Comparison of ENCODE assay signal across 1 cellular context in genomic region chr2:9142551-9143263, GRCh38.
TF ChIP-seq lines count a peak whose summit lies in the region.

No MANE protein-coding gene starts in this region.

TF ChIP-seq in GM12878, 131 proteins besides CTCF, POLR2A, EP300 and RAD21 (continued from another document and continues in another):
- TF ChIP-seq, protein P1, sequence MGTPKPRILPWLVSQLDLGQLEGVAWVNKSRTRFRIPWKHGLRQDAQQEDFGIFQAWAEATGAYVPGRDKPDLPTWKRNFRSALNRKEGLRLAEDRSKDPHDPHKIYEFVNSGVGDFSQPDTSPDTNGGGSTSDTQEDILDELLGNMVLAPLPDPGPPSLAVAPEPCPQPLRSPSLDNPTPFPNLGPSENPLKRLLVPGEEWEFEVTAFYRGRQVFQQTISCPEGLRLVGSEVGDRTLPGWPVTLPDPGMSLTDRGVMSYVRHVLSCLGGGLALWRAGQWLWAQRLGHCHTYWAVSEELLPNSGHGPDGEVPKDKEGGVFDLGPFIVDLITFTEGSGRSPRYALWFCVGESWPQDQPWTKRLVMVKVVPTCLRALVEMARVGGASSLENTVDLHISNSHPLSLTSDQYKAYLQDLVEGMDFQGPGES (IDR thresholded peaks at IDR 0.05) = no peak
- TF ChIP-seq USF2 (IDR thresholded peaks at IDR 0.05; ENCODE audit: borderline replicate concordance, low read depth, low read length) = no peak
- TF ChIP-seq, protein P2, sequence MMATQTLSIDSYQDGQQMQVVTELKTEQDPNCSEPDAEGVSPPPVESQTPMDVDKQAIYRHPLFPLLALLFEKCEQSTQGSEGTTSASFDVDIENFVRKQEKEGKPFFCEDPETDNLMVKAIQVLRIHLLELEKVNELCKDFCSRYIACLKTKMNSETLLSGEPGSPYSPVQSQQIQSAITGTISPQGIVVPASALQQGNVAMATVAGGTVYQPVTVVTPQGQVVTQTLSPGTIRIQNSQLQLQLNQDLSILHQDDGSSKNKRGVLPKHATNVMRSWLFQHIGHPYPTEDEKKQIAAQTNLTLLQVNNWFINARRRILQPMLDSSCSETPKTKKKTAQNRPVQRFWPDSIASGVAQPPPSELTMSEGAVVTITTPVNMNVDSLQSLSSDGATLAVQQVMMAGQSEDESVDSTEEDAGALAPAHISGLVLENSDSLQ (IDR thresholded peaks at IDR 0.05) = no peak
- no peak for TF ChIP-seq SRF (IDR thresholded peaks at IDR 0.05; ENCODE audit: low read depth in 2 of 2, low read length in 2 of 2)
- TF ChIP-seq WRNIP1 (IDR thresholded peaks at IDR 0.05; ENCODE audit: borderline replicate concordance, low read depth, low read length) = no peak
- no peak for TF ChIP-seq NKRF (conservative IDR thresholded peaks at IDR 0.05)
- no peak for TF ChIP-seq STAT1 (conservative IDR thresholded peaks at IDR 0.05)
- TF ChIP-seq YY1 (IDR thresholded peaks at IDR 0.05; ENCODE audit: low read depth, low read length) = peak; percentile 66
- no peak for TF ChIP-seq BCLAF1 (IDR thresholded peaks at IDR 0.05)
- no peak for TF ChIP-seq SUZ12 (IDR thresholded peaks at IDR 0.05; ENCODE audit: unreplicated experiment)
- TF ChIP-seq PML (IDR thresholded peaks at IDR 0.05; ENCODE audit: low read length) = no peak
- no peak for TF ChIP-seq TBL1XR1 (IDR thresholded peaks at IDR 0.05; ENCODE audit: low read depth, low read length)
- TF ChIP-seq HDAC6 (IDR thresholded peaks at IDR 0.05; ENCODE audit: unreplicated experiment) = no peak
- no peak for TF ChIP-seq HDAC2 (IDR thresholded peaks at IDR 0.05)
- TF ChIP-seq RB1 (IDR thresholded peaks at IDR 0.05; ENCODE audit: borderline replicate concordance) = peak; percentile 73; the same call in 1 of the 2 replicates
- TF ChIP-seq ZSCAN29 (IDR thresholded peaks at IDR 0.05) = no peak
- TF ChIP-seq RBBP5 (conservative IDR thresholded peaks at IDR 0.05) = no peak
- no peak for TF ChIP-seq RUNX3 (IDR thresholded peaks at IDR 0.05; ENCODE audit: low read length)
- no peak for TF ChIP-seq ZBTB40 (IDR thresholded peaks at IDR 0.05; ENCODE audit: borderline replicate concordance)
- TF ChIP-seq CHD4 (IDR thresholded peaks at IDR 0.05) = no peak
- no peak for TF ChIP-seq POLR2AphosphoS2 (IDR thresholded peaks at IDR 0.05; ENCODE audit: low read depth, low read length)
- TF ChIP-seq JUNB (IDR thresholded peaks at IDR 0.05) = no peak
- no peak for TF ChIP-seq ASH2L (IDR thresholded peaks at IDR 0.05; ENCODE audit: borderline replicate concordance, low read depth)
- TF ChIP-seq, protein P3, sequence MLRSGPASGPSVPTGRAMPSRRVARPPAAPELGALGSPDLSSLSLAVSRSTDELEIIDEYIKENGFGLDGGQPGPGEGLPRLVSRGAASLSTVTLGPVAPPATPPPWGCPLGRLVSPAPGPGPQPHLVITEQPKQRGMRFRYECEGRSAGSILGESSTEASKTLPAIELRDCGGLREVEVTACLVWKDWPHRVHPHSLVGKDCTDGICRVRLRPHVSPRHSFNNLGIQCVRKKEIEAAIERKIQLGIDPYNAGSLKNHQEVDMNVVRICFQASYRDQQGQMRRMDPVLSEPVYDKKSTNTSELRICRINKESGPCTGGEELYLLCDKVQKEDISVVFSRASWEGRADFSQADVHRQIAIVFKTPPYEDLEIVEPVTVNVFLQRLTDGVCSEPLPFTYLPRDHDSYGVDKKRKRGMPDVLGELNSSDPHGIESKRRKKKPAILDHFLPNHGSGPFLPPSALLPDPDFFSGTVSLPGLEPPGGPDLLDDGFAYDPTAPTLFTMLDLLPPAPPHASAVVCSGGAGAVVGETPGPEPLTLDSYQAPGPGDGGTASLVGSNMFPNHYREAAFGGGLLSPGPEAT (IDR thresholded peaks at IDR 0.05; ENCODE audit: low read depth) = no peak
- TF ChIP-seq, protein P4, sequence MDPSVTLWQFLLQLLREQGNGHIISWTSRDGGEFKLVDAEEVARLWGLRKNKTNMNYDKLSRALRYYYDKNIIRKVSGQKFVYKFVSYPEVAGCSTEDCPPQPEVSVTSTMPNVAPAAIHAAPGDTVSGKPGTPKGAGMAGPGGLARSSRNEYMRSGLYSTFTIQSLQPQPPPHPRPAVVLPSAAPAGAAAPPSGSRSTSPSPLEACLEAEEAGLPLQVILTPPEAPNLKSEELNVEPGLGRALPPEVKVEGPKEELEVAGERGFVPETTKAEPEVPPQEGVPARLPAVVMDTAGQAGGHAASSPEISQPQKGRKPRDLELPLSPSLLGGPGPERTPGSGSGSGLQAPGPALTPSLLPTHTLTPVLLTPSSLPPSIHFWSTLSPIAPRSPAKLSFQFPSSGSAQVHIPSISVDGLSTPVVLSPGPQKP (IDR thresholded peaks at IDR 0.05; ENCODE audit: low read depth, low read length) = no peak
- TF ChIP-seq SMAD5 (IDR thresholded peaks at IDR 0.05; ENCODE audit: low read depth) = no peak
- no peak for TF ChIP-seq ATF7 (IDR thresholded peaks at IDR 0.05; ENCODE audit: low read depth)
- TF ChIP-seq, protein P5, sequence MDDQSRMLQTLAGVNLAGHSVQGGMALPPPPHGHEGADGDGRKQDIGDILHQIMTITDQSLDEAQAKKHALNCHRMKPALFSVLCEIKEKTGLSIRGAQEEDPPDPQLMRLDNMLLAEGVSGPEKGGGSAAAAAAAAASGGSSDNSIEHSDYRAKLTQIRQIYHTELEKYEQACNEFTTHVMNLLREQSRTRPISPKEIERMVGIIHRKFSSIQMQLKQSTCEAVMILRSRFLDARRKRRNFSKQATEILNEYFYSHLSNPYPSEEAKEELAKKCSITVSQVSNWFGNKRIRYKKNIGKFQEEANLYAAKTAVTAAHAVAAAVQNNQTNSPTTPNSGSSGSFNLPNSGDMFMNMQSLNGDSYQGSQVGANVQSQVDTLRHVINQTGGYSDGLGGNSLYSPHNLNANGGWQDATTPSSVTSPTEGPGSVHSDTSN (IDR thresholded peaks at IDR 0.05; ENCODE audit: insufficient replicate concordance, low read depth, low read length) = no peak
- TF ChIP-seq BACH1 (IDR thresholded peaks at IDR 0.05; ENCODE audit: borderline replicate concordance) = 0 out of 2 replicates have a peak, but pooled peaks have one; percentile 26
- TF ChIP-seq GABPA (IDR thresholded peaks at IDR 0.05; ENCODE audit: low read depth) = no peak
- no peak for TF ChIP-seq ZNF622 (IDR thresholded peaks at IDR 0.05)
- TF ChIP-seq CUX1 (IDR thresholded peaks at IDR 0.05; ENCODE audit: insufficient replicate concordance, low read depth, low read length) = no peak
- TF ChIP-seq PAX8 (IDR thresholded peaks at IDR 0.05) = no peak
- no peak for TF ChIP-seq MXI1 (IDR thresholded peaks at IDR 0.05; ENCODE audit: low read depth, low read length)
- TF ChIP-seq EGR1 (IDR thresholded peaks at IDR 0.05; ENCODE audit: borderline replicate concordance in 1 of 2, low read depth in 2 of 2, low read length in 2 of 2) = no peak
- TF ChIP-seq NR2C1 (IDR thresholded peaks at IDR 0.05) = no peak
- no peak for TF ChIP-seq DPF2 (IDR thresholded peaks at IDR 0.05)
- TF ChIP-seq SMC3 (IDR thresholded peaks at IDR 0.05; ENCODE audit: borderline replicate concordance, low read length) = peak; percentile 91
- no peak for TF ChIP-seq CBX3 (IDR thresholded peaks at IDR 0.05; ENCODE audit: borderline replicate concordance, low read depth)
- TF ChIP-seq SUPT20H (IDR thresholded peaks at IDR 0.05; ENCODE audit: borderline replicate concordance, control insufficient read depth, low read depth, low read length) = no peak
- no peak for TF ChIP-seq FOXM1 (IDR thresholded peaks at IDR 0.05; ENCODE audit: low read depth, low read length)
- no peak for TF ChIP-seq CREB1 (IDR thresholded peaks at IDR 0.05; ENCODE audit: low read depth)
